ENCODE assay signal across 1 cellular context in the genomic region with DNA sequence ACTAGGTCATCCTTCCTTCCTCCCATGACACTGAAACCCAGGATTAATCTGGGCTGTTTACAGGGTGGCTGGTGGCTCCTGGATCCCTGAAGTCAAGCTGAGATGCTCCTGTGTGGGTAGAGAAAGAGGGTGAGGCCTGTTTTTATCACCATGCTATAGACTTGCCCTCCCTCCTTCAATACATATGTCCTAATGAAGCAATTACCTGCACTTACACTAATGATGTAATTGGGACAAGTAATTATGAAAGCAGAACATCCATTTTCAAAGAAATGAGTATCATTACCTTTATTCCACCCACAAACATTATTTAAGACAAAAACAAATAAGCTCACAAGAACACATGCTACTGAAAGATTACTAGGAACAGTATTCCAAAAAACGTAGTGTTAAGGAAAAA.
TF ChIP-seq lines count a peak whose summit lies in the region.

No MANE protein-coding gene starts in this region.

TF ChIP-seq in neural cell, 6 proteins besides CTCF, POLR2A, EP300 and RAD21 (continued from another document):
- TF ChIP-seq, protein P1, sequence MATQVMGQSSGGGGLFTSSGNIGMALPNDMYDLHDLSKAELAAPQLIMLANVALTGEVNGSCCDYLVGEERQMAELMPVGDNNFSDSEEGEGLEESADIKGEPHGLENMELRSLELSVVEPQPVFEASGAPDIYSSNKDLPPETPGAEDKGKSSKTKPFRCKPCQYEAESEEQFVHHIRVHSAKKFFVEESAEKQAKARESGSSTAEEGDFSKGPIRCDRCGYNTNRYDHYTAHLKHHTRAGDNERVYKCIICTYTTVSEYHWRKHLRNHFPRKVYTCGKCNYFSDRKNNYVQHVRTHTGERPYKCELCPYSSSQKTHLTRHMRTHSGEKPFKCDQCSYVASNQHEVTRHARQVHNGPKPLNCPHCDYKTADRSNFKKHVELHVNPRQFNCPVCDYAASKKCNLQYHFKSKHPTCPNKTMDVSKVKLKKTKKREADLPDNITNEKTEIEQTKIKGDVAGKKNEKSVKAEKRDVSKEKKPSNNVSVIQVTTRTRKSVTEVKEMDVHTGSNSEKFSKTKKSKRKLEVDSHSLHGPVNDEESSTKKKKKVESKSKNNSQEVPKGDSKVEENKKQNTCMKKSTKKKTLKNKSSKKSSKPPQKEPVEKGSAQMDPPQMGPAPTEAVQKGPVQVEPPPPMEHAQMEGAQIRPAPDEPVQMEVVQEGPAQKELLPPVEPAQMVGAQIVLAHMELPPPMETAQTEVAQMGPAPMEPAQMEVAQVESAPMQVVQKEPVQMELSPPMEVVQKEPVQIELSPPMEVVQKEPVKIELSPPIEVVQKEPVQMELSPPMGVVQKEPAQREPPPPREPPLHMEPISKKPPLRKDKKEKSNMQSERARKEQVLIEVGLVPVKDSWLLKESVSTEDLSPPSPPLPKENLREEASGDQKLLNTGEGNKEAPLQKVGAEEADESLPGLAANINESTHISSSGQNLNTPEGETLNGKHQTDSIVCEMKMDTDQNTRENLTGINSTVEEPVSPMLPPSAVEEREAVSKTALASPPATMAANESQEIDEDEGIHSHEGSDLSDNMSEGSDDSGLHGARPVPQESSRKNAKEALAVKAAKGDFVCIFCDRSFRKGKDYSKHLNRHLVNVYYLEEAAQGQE (IDR thresholded peaks at IDR 0.05; ENCODE audit: borderline replicate concordance) = no peak
- no peak for TF ChIP-seq MXI1 (conservative IDR thresholded peaks at IDR 0.05; ENCODE audit: poor library complexity, severe bottlenecking)
- TF ChIP-seq SMC3 (conservative IDR thresholded peaks at IDR 0.05; ENCODE audit: poor library complexity) = no peak
